10 cellular contexts compared by ENCODE assay signal in genomic region chr4:90099795-90100194, GRCh38. TPM values are rescaled to one million over a fixed set of nuclear protein-coding genes. Genes with fewer than 3 reads are reported as not detected.
A peak's percentile ranks its signal among the peaks of the same experiment; 100 is the strongest.
DNase-seq lines count a peak whose midpoint lies in the region; ATAC-seq lines count a peak whose summit lies in the region.
"Had no signal": no experiment of that assay in that cellular context is flagged by ENCODE, and none has a peak within 500 bp of the region (broad histone marks: within the 10 kb centered on the region; RNA-seq: fewer than 3 reads in every experiment).

No MANE protein-coding gene starts in this region.

- no peaks in the 10 kb centered on the region for H3K36me3 Mint-ChIP-seq in memory B cell

- H3K27ac Mint-ChIP-seq in memory B cell, result peak overlapping the region; percentile 96

- DNase-seq in OCI-M1 (lab: John Stamatoyannopoulos, UW), result peak; percentile 87
- peak; percentile 11 to 48 for DNase-seq in memory B cell (ENCODE audit: low spot score in 2 of 2)
- no peak for DNase-seq in activated CD4-positive, alpha-beta T cell treated with anti-CD3 and anti-CD28 coated beads, Interleukin-2, amount 50 U/mL, for 48 hours
- DNase-seq in ureter (ENCODE audit: low spot score), result no peak
- DNase-seq in midbrain (lab: John Stamatoyannopoulos, UW), result no peak
- DNase-seq: cortex of kidney, islet precursor cell had no signal

- peaks cover 3% of the 10 kb centered on the region for H3K9me3 Mint-ChIP-seq in memory B cell

- no peaks in the 10 kb centered on the region for H3K27me3 Mint-ChIP-seq in memory B cell

- H3K4me3 Mint-ChIP-seq in memory B cell, result no peak overlapping the region

- peaks cover 9% of the 10 kb centered on the region for H3K4me1 Mint-ChIP-seq in memory B cell

- ATAC-seq in GM18909 (IDR thresholded peaks at IDR 0.05; ENCODE audit: poor library complexity, unreplicated experiment) (peak; percentile 72), HG02973 (IDR thresholded peaks at IDR 0.05; ENCODE audit: unreplicated experiment) (peak; percentile 88), memory B cell (ENCODE audit: low read depth) (peak; percentile 97), HG03439 (IDR thresholded peaks at IDR 0.05; ENCODE audit: unreplicated experiment) (no peak)

RNA-seq across cellular contexts. Expression of gene CCSER1, which starts 27.4 kb away (rescaled TPM):
- 94.5 TPM for total RNA-seq in ureter

Comparison
In these comparisons a context has a peak if more than half of its experiments do, and no peak if none do; other contexts are left out.
1. DNase-seq: peak in OCI-M1 (single experiment) and memory B cell (2 of 2); none in activated CD4-positive, alpha-beta T cell treated with anti-CD3 and anti-CD28 coated beads, Interleukin-2, amount 50 U/mL, for 48 hours (0 of 2), ureter (single experiment) and midbrain (single experiment).